ENCODE assay signal across 6 cellular contexts in genomic region chr11:829116-829945, GRCh38. TPM values are rescaled to one million over a fixed set of nuclear protein-coding genes. Genes with fewer than 3 reads are reported as not detected.
DNase-seq lines count a peak whose midpoint lies in the region; ATAC-seq and TF ChIP-seq lines count a peak whose summit lies in the region.
"Had no signal": no experiment of that assay in that cellular context is flagged by ENCODE, and none has a peak within 500 bp of the region (broad histone marks: within the 10 kb centered on the region; RNA-seq: fewer than 3 reads in every experiment).

No MANE protein-coding gene starts in this region.

- TF ChIP-seq CTCF in Panc1 (IDR thresholded peaks at IDR 0.05) = no peak
- no peak for TF ChIP-seq CTCF in testis (IDR thresholded peaks at IDR 0.05)

- no peak for TF ChIP-seq POLR2A in testis (IDR thresholded peaks at IDR 0.05)

- ATAC-seq in Panc1 (peak; percentile 7; the same call in 1 of the 2 replicates), Right ventricle myocardium inferior (no peak)

- H3K36me3 ChIP-seq in Panc1 (ENCODE audit: control insufficient read depth, insufficient read depth, low read length) (no peaks in the 10 kb centered on the region), subcutaneous abdominal adipose tissue (ENCODE audit: control insufficient read depth in 5 of 5, insufficient read depth in 5 of 5, low read length in 5 of 5) (peaks cover 0 to 14% (median 10%) of the 10 kb centered on the region in 5 donors), testis (ENCODE audit: low read depth, missing control alignments) (no peaks in the 10 kb centered on the region)

- H3K9me3 ChIP-seq in Panc1 (ENCODE audit: control insufficient read depth, insufficient read depth, low read depth, low read length) (no peaks in the 10 kb centered on the region), subcutaneous abdominal adipose tissue (ENCODE audit: control insufficient read depth in 5 of 5, low read length in 5 of 5) (no peaks in the 10 kb centered on the region), testis (no peaks in the 10 kb centered on the region)

- no peaks in the 10 kb centered on the region for H3K27me3 ChIP-seq in Panc1 (ENCODE audit: control insufficient read depth, insufficient read depth, low read length)
- no peaks in the 10 kb centered on the region for H3K27me3 ChIP-seq in subcutaneous abdominal adipose tissue (ENCODE audit: control insufficient read depth in 5 of 5, insufficient read depth in 4 of 5, low read length in 5 of 5)
- no peaks in the 10 kb centered on the region for H3K27me3 ChIP-seq in testis

- POLR2A ChIA-PET in Panc1 (lab: Charles Lee) = interaction anchor here (1.9 to 2.5 kb wide), 2 partner anchors 10 to 13 kb away, joined by 8 to 11 read pairs; partner anchors contain the start of gene PNPLA2

- peak overlapping the region; percentile 78 to 82 for H3K4me3 ChIP-seq in Panc1 (ENCODE audit: low read depth in 2 of 2, low read length in 2 of 2)
- peak overlapping the region in 4 of 5 donors; percentile 58 to 75 (median 64) for H3K4me3 ChIP-seq in subcutaneous abdominal adipose tissue (ENCODE audit: low read depth in 1 of 5, low read length in 5 of 5)
- H3K4me3 ChIP-seq in testis = peak overlapping the region in 1 of 2 donors; percentile 40
- H3K4me3 ChIP-seq: PC-9 had no signal

- in situ Hi-C loops in Panc1 (cut with HindIII; ENCODE audit: low pct_unique_long_range_greater_than_20kb, low sequenced_read_pairs) = no loop called here

- CTCF ChIA-PET in Panc1 (lab: Charles Lee) = interaction anchor here (0.8 kb wide), 1 partner anchor 8 kb away, joined by 4 read pairs; no protein-coding TSS in a partner anchor

- 27 to 58% methylated on average over 12 to 46 of the region's 46 CpGs for WGBS in testis, 2 donors

- intact Hi-C loops in Panc1 (cut with micrococcal nuclease; ENCODE audit: unreplicated experiment) (no loop called here), Right ventricle myocardium inferior (cut with DNase I) (no loop called here), testis (cut with DNase I; ENCODE audit: low total_unique reads) (no loop called here)

- peak overlapping the region in 2 of 5 donors; percentile 53 to 74 for H3K9ac ChIP-seq in subcutaneous abdominal adipose tissue (ENCODE audit: low read length in 5 of 5)

- BruUV-seq in Panc1 (replicated peaks; lab: Mats Ljungman, UMichigan) = no TSS peak

- H3K4me1 ChIP-seq in Panc1 (ENCODE audit: control insufficient read depth, insufficient read depth, low read length) (peaks cover 59% of the 10 kb centered on the region), subcutaneous abdominal adipose tissue (ENCODE audit: control insufficient read depth in 5 of 5, insufficient read depth in 5 of 5, low read length in 5 of 5) (peaks cover 5 to 90% (median 77%) of the 10 kb centered on the region in 5 donors), testis (peaks cover 41% of the 10 kb centered on the region)

- H3K27ac ChIP-seq in Panc1 (ENCODE audit: low read length) (peak overlapping the region; percentile 92), subcutaneous abdominal adipose tissue (ENCODE audit: low read depth, low read length) (peak overlapping the region; percentile 23), testis (peak overlapping the region in 1 of 2 donors; percentile 56)
- H3K27ac ChIP-seq: PC-9 had no signal

- DNase-seq in Panc1 (ENCODE audit: low read depth, low spot score) (no peak), Right ventricle myocardium inferior (ENCODE audit: missing footprints) (peak; percentile 77), SKM-1 (lab: John Stamatoyannopoulos, UW; ENCODE audit: unreplicated experiment) (no peak), testis (no peak)

RNA-seq across cellular contexts. Expression of gene CRACR2B, which starts 1.6 kb away (rescaled TPM):
- 132 TPM for total RNA-seq in Panc1 (2021; ENCODE audit: unreplicated experiment)
- 167 TPM for polyA plus RNA-seq in Panc1 (2012; ENCODE audit: insufficient read length)
- total RNA-seq in Right ventricle myocardium inferior = 24.3 TPM
- 1 to 10 TPM; 6.5 to 7.4 TPM for total RNA-seq in testis
- 4.9 TPM for polyA plus RNA-seq in testis (ENCODE audit: insufficient read depth, low read depth, low replicate concordance)

RNA-seq across cellular contexts. Expression of gene CD151, which starts 3.4 kb away (rescaled TPM):
- 680 TPM for total RNA-seq in Panc1 (2021; ENCODE audit: unreplicated experiment)
- 1,015 TPM for polyA plus RNA-seq in Panc1 (2012; ENCODE audit: insufficient read length)
- 462 TPM for total RNA-seq in Right ventricle myocardium inferior
- total RNA-seq in testis = 100 to 1,000 TPM; 108 to 195 TPM
- polyA plus RNA-seq in testis (ENCODE audit: insufficient read depth, low read depth, low replicate concordance) = 201 TPM

RNA-seq across cellular contexts. Expression of gene PNPLA2, which starts 10.6 kb away (rescaled TPM):
- 244 TPM for total RNA-seq in Panc1 (2021; ENCODE audit: unreplicated experiment)
- polyA plus RNA-seq in Panc1 (2012; ENCODE audit: insufficient read length) = 377 TPM
- total RNA-seq in Right ventricle myocardium inferior = 321 TPM
- 100 to 1,000 TPM in 1 of 2 donors, 10 to 100 TPM in 1; 96.7 to 108 TPM for total RNA-seq in testis
- 86.7 TPM for polyA plus RNA-seq in testis (ENCODE audit: insufficient read depth, low read depth, low replicate concordance)

RNA-seq across cellular contexts. Expression of gene POLR2L, which starts 13.0 kb away (rescaled TPM):
- total RNA-seq in Panc1 (2021; ENCODE audit: unreplicated experiment) = 673 TPM
- polyA plus RNA-seq in Panc1 (2012; ENCODE audit: insufficient read length) = 2,061 TPM
- 298 TPM for total RNA-seq in Right ventricle myocardium inferior
- total RNA-seq in testis = 10 to 100 TPM; 32.9 to 48.4 TPM
- 97.3 TPM for polyA plus RNA-seq in testis (ENCODE audit: insufficient read depth, low read depth, low replicate concordance)

RNA-seq across cellular contexts. Expression of gene TSPAN4, which starts 13.3 kb away (rescaled TPM):
- total RNA-seq in Panc1 (2021; ENCODE audit: unreplicated experiment) = 187 TPM
- 257 TPM for polyA plus RNA-seq in Panc1 (2012; ENCODE audit: insufficient read length)
- 43.8 TPM for total RNA-seq in Right ventricle myocardium inferior
- total RNA-seq in testis = 10 to 100 TPM; 49.1 to 87.0 TPM
- 47.2 TPM for polyA plus RNA-seq in testis (ENCODE audit: insufficient read depth, low read depth, low replicate concordance)
